18 cellular contexts compared by ENCODE assay signal in genomic region chr17:43392397-43392796, GRCh38. TPM values are rescaled to one million over a fixed set of nuclear protein-coding genes. Genes with fewer than 3 reads are reported as not detected.
A peak's percentile ranks its signal among the peaks of the same experiment; 100 is the strongest.
DNase-seq lines count a peak whose midpoint lies in the region; ATAC-seq, FAIRE-seq and TF ChIP-seq lines count a peak whose summit lies in the region.
"Had no signal": no experiment of that assay in that cellular context is flagged by ENCODE, and none has a peak within 500 bp of the region (broad histone marks: within the 10 kb centered on the region; RNA-seq: fewer than 3 reads in every experiment).

No MANE protein-coding gene starts in this region.

- H3K27ac ChIP-seq in HepG2 (ENCODE audit: extremely low read length, insufficient read depth, low read length) (peak overlapping the region; percentile 55), right lobe of liver (no peak overlapping the region), neural progenitor cell (no peak overlapping the region)
- H3K27ac ChIP-seq: A549, PC-9, SJCRH30 had no signal

- no peak for DNase-seq in HepG2 (ENCODE audit: low spot score)
- no peak for DNase-seq in right lobe of liver
- DNase-seq in neural progenitor cell (ENCODE audit: low spot score) = no peak
- no peak for DNase-seq in T-helper 2 cell
- no peak for DNase-seq in activated effector memory CD4-positive, alpha-beta T cell treated with Interleukin-2 at 50 U/mL for 16 hours
- DNase-seq: C1 segment of cervical spinal cord, MG63, NCI-H1092, NCI-H146, NCI-H2029 treated with DMSO at 0.1 percent for 48 hours, NCI-H2171, NCI-H526, PC-9 had no signal

- H3K4me1 Mint-ChIP-seq in brain (peaks cover 29% of the 10 kb centered on the region), neural progenitor cell (peaks cover 21% of the 10 kb centered on the region)

- TF ChIP-seq POLR2A in HepG2 (IDR thresholded peaks at IDR 0.05; ENCODE audit: insufficient read depth in 1 of 2, low read depth in 2 of 2, low read length in 2 of 2) (no peak), right lobe of liver (IDR thresholded peaks at IDR 0.05) (no peak)

- no peak for FAIRE-seq in HepG2 (lab: Jason Lieb, UNC)
- FAIRE-seq: A549, D721Med had no signal

- H3K27me3 Mint-ChIP-seq in brain (peaks cover 3% of the 10 kb centered on the region), neural progenitor cell (ENCODE audit: insufficient read depth, low read depth) (peaks cover 9% of the 10 kb centered on the region)

- no TSS peak for BruUV-seq in HepG2 (replicated peaks; lab: Mats Ljungman, UMichigan)

- 81% methylated on average over 5 of the region's 6 CpGs for WGBS in HepG2 (ENCODE audit: low lambda C conversion rate)
- 46% methylated on average over 2 of the region's 6 CpGs for WGBS in right lobe of liver (ENCODE audit: insufficient coverage, low coverage, low lambda C conversion rate, missing lambda C conversion rate)

- in situ Hi-C loops in HepG2 (cut with HindIII; ENCODE audit: extremely low pct_ligation_motif_present, low pct_unique_long_range_greater_than_20kb) = no loop called here

- peak overlapping the region in 3 of 5 experiments; percentile 18 to 42 (median 30) for H3K27ac Mint-ChIP-seq in brain
- H3K27ac Mint-ChIP-seq in neural progenitor cell = peak overlapping the region; percentile 62

- peaks cover 24% of the 10 kb centered on the region for H3F3A ChIP-seq in neural progenitor cell (ENCODE audit: low read depth)

- H3K36me3 Mint-ChIP-seq in brain (no peaks in the 10 kb centered on the region), neural progenitor cell (no peaks in the 10 kb centered on the region)

- H3K79me2 ChIP-seq in HepG2 (ENCODE audit: insufficient read depth, low read length) (no peaks in the 10 kb centered on the region), neural progenitor cell (ENCODE audit: low read depth) (no peaks in the 10 kb centered on the region)

- H3K9me3 Mint-ChIP-seq in brain (peaks cover 0 to under 1% (median 0%) of the 10 kb centered on the region in 5 experiments), neural progenitor cell (peaks cover 1% of the 10 kb centered on the region)

- peak overlapping the region in 1 of 5 experiments; percentile 32 for H3K4me3 Mint-ChIP-seq in brain
- no peak overlapping the region for H3K4me3 Mint-ChIP-seq in neural progenitor cell

- ATAC-seq in HepG2 (no peak), right lobe of liver (no peak), GM21447 (IDR thresholded peaks at IDR 0.05; ENCODE audit: unreplicated experiment) (no peak)
- ATAC-seq: A549 had no signal

- TF ChIP-seq EP300 in HepG2 (IDR thresholded peaks at IDR 0.05; ENCODE audit: low read depth in 2 of 2, low read length in 2 of 2) = no peak
- no peak for TF ChIP-seq EP300 in HepG2 (CRISPR knock-in tag; IDR thresholded peaks at IDR 0.05; ENCODE audit: borderline replicate concordance)

- TF ChIP-seq CTCF in HepG2 (CRISPR knock-in tag; IDR thresholded peaks at IDR 0.05) = no peak
- no peak for TF ChIP-seq CTCF in right lobe of liver (IDR thresholded peaks at IDR 0.05)
- TF ChIP-seq CTCF in brain (conservative IDR thresholded peaks at IDR 0.05) = no peak
- TF ChIP-seq CTCF in neural progenitor cell (IDR thresholded peaks at IDR 0.05) = no peak

- intact Hi-C loops in HepG2 (cut with micrococcal nuclease; ENCODE audit: unreplicated experiment) (no loop called here), right lobe of liver (cut with DNase I) (loop anchor here in 1 of 2 donors (5.0 kb wide), 1 partner anchor 90 kb away; the partner anchor contains the start of gene DHX8)

- H3K4me3 ChIP-seq in HepG2 (replicated peaks in 1 of 3; ENCODE audit: insufficient read depth in 1 of 3, low read depth in 2 of 3, low read length in 3 of 3) = no peak overlapping the region
- H3K4me3 ChIP-seq in right lobe of liver = no peak overlapping the region
- H3K4me3 ChIP-seq in neural progenitor cell = no peak overlapping the region
- H3K4me3 ChIP-seq: A549, MG63, PC-9, SJCRH30 had no signal

- H2AFZ ChIP-seq in HepG2 (ENCODE audit: low read length) (no peak overlapping the region), neural progenitor cell (replicated peaks) (no peak overlapping the region)

- CTCF ChIA-PET in HepG2 (lab: Yijun Ruan, JAX; ENCODE audit: low intra/inter-chr PET ratio, low total read pairs) = interaction anchor here (0.6 to 9.0 kb wide), 2 partner anchors 89 to 105 kb away, joined by 3 to 381 read pairs; partner anchors contain the start of gene DHX8

- POLR2A ChIA-PET in HepG2 (lab: Yijun Ruan, JAX) = interaction anchor here (0.6 to 13.3 kb wide), 17 partner anchors 9 to 294 kb away, joined by 3 to 485 read pairs (median 8); partner anchors contain the start of gene DHX8

- H3K4me2 ChIP-seq in HepG2 (ENCODE audit: low read depth, low read length) (no peak overlapping the region), neural progenitor cell (no peak overlapping the region)
- H3K4me2 ChIP-seq: A549, PC-9 had no signal

- H3K36me3 ChIP-seq in HepG2 (replicated peaks in 1 of 2; ENCODE audit: control insufficient read depth in 1 of 2, insufficient read depth in 2 of 2, low read length in 2 of 2) = no peaks in the 10 kb centered on the region
- no peaks in the 10 kb centered on the region for H3K36me3 ChIP-seq in right lobe of liver
- no peaks in the 10 kb centered on the region for H3K36me3 ChIP-seq in neural progenitor cell
- H3K36me3 ChIP-seq: MG63, SJCRH30 had no signal

- no peaks in the 10 kb centered on the region for H3K27me3 ChIP-seq in HepG2 (ENCODE audit: control insufficient read depth in 1 of 2, insufficient read depth in 2 of 2, low read length in 2 of 2)
- H3K27me3 ChIP-seq in right lobe of liver = no peaks in the 10 kb centered on the region
- no peaks in the 10 kb centered on the region for H3K27me3 ChIP-seq in neural progenitor cell
- H3K27me3 ChIP-seq: MG63, SJCRH30 had no signal

- H3K9ac ChIP-seq in HepG2 (ENCODE audit: insufficient read depth, low read depth, low read length) (peak overlapping the region; percentile 1; the same call in 1 of the 2 replicates), neural progenitor cell (no peak overlapping the region)

- H3K9me3 ChIP-seq in HepG2 (ENCODE audit: low read length) (no peaks in the 10 kb centered on the region), right lobe of liver (no peaks in the 10 kb centered on the region), neural progenitor cell (ENCODE audit: low read depth) (no peaks in the 10 kb centered on the region)
- H3K9me3 ChIP-seq: A549, MG63, SJCRH30 had no signal

- H3K4me1 ChIP-seq in HepG2 (ENCODE audit: insufficient read depth, low read length) (peaks cover 64% of the 10 kb centered on the region), right lobe of liver (peaks cover 0 to 27% (median 0%) of the 10 kb centered on the region in 4 donors), neural progenitor cell (no peaks in the 10 kb centered on the region)
- H3K4me1 ChIP-seq: SJCRH30 had no signal

- TF ChIP-seq RAD21 in HepG2 (CRISPR knock-in tag; IDR thresholded peaks at IDR 0.05) = no peak

- H4K20me1 ChIP-seq in HepG2 (ENCODE audit: insufficient read depth, low read length) (no peaks in the 10 kb centered on the region), neural progenitor cell (ENCODE audit: low read depth) (no peaks in the 10 kb centered on the region)

TF ChIP-seq in HepG2, 621 proteins besides CTCF, POLR2A, EP300 and RAD21 (continues in another document):
- TF ChIP-seq THAP7 (CRISPR knock-in tag; IDR thresholded peaks at IDR 0.05) (0 out of 2 replicates have a peak, but pooled peaks have one; percentile 14), ZFP90 (CRISPR knock-in tag; IDR thresholded peaks at IDR 0.05; ENCODE audit: borderline replicate concordance) (peak; percentile 65; the same call in 1 of the 2 replicates)
- TF ChIP-seq, protein P1, sequence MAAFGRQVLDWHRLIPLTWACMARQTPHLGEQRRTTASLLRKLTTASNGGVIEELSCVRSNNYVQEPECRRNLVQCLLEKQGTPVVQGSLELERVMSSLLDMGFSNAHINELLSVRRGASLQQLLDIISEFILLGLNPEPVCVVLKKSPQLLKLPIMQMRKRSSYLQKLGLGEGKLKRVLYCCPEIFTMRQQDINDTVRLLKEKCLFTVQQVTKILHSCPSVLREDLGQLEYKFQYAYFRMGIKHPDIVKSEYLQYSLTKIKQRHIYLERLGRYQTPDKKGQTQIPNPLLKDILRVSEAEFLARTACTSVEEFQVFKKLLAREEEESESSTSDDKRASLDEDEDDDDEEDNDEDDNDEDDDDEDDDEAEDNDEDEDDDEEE (CRISPR knock-in tag; IDR thresholded peaks at IDR 0.05) = 0 out of 2 replicates have a peak, but pooled peaks have one; percentile 41

RNA-seq across cellular contexts. Expression of gene ARL4D, which starts 6.4 kb away (rescaled TPM):
- total RNA-seq in HepG2 (2016; rRNA removed; fragmentation: Illumina TruSeq; extraction: Trizol) (9.0 and 9.5 TPM in 2 replicates), right lobe of liver (10 to 100 TPM; 10.9 to 31.8 (median 13.2) TPM), neural progenitor cell (ENCODE audit: low replicate concordance) (9.2 and 18.6 TPM in 2 replicates)
- 4.8 and 5.0 TPM in 2 replicates for total RNA-seq in HepG2 (2016; cell fraction: cytosol; rRNA removed; fragmentation: Illumina TruSeq; extraction: Trizol; ENCODE audit: low read depth)
- total RNA-seq in HepG2 (2016; cell fraction: insoluble cytoplasmic fraction; rRNA removed; fragmentation: Illumina TruSeq; extraction: Trizol) = 8.2 and 10.0 TPM in 2 replicates
- total RNA-seq in HepG2 (2016; cell fraction: membrane; rRNA removed; fragmentation: Illumina TruSeq; extraction: Trizol) = 6.9 and 7.7 TPM in 2 replicates
- 5.3 and 7.3 TPM in 2 replicates for total RNA-seq in HepG2 (2016; cell fraction: nucleus; rRNA removed; fragmentation: Illumina TruSeq; extraction: Trizol)
- polyA plus RNA-seq in HepG2 (2011; rRNA removed) (25.9 and 40.6 TPM in 2 replicates), brain (ENCODE audit: insufficient read depth, low read depth, low replicate concordance) (9.2 TPM)
- polyA plus RNA-seq in HepG2 (2011; cell fraction: cytosol; rRNA removed) = 42.8 and 43.2 TPM in 2 replicates
- polyA plus RNA-seq in HepG2 (2011; cell fraction: nucleus; rRNA removed) = 20.5 and 34.1 TPM in 2 replicates
- polyA plus RNA-seq in HepG2 (2012) = 31.5 and 47.6 TPM in 2 replicates
- polyA plus RNA-seq in HepG2 (2016; cell fraction: cytosol; fragmentation: Illumina TruSeq; extraction: Trizol; ENCODE audit: low read depth) = 2.0 and 2.2 TPM in 2 replicates
- polyA plus RNA-seq in HepG2 (2016; cell fraction: insoluble cytoplasmic fraction; fragmentation: Illumina TruSeq; extraction: Trizol; ENCODE audit: low read depth) = 11.6 and 13.8 TPM in 2 replicates
- 3.2 TPM in 2 replicates for polyA plus RNA-seq in HepG2 (2016; cell fraction: membrane; fragmentation: Illumina TruSeq; extraction: Trizol; ENCODE audit: low read depth)
- 12.2 and 15.4 TPM in 2 replicates for polyA plus RNA-seq in HepG2 (2016; cell fraction: nucleus; fragmentation: Illumina TruSeq; extraction: Trizol; ENCODE audit: insufficient read depth, low read depth)
- polyA minus RNA-seq in HepG2 (2011; rRNA and poly(A)+ RNA removed; ENCODE audit: low replicate concordance) = 18.8 and 37.1 TPM in 2 replicates
- 15.0 and 19.8 TPM in 2 replicates for polyA minus RNA-seq in HepG2 (2011; cell fraction: cytosol; rRNA and poly(A)+ RNA removed)
- 8.9 and 13.3 TPM in 2 replicates for polyA minus RNA-seq in HepG2 (2011; cell fraction: nucleus; rRNA and poly(A)+ RNA removed)
